32 cellular contexts compared by ENCODE assay signal in genomic region chr5:29024052-29024451, GRCh38.
"Had no signal": no experiment of that assay in that cellular context is flagged by ENCODE, and none has a peak within 500 bp of the region (broad histone marks: within the 10 kb centered on the region; RNA-seq: fewer than 3 reads in every experiment).

No MANE protein-coding gene starts in this region.

- H3K4me3 Mint-ChIP-seq: naive B cell; naive thymus-derived CD8-positive, alpha-beta T cell; natural killer cell treated with Interleukin-12 subunit alpha and Interleukin-12 subunit beta and Interleukin-15 and Interleukin-18, amount 100 ng/mL, for 72 hours; nephron progenitor cell; neural crest cell; stimulated activated memory B cell treated with anti-CD40 and anti-IgM and Interleukin-4, amounts not matched to agents 10 μg/mL and 1 μg/mL and 100 μg/mL, for 72 hours; stimulated activated naive CD8-positive, alpha-beta T cell treated with anti-CD3 and anti-CD28 coated beads, Interleukin-15, Interleukin-2, amounts not matched to agents 100 ng/mL and 50 ng/mL, for 24 hours had no signal

- H3K27ac Mint-ChIP-seq: naive B cell; naive thymus-derived CD8-positive, alpha-beta T cell; natural killer cell treated with Interleukin-12 subunit alpha and Interleukin-12 subunit beta and Interleukin-15 and Interleukin-18, amount 100 ng/mL, for 72 hours; nephron progenitor cell; progenitor cell of endocrine pancreas; stimulated activated memory B cell treated with anti-CD40 and anti-IgM and Interleukin-4, amounts not matched to agents 10 μg/mL and 1 μg/mL and 100 μg/mL, for 72 hours; stimulated activated naive CD8-positive, alpha-beta T cell treated with anti-CD3 and anti-CD28 coated beads, Interleukin-15, Interleukin-2, amounts not matched to agents 100 ng/mL and 50 ng/mL, for 24 hours had no signal

- DNase-seq: naive B cell; naive thymus-derived CD8-positive, alpha-beta T cell; nephron progenitor cell; nucleus accumbens; pancreas; posterior cingulate gyrus; psoas muscle; right cardiac atrium; spleen; stimulated activated CD4-positive, alpha-beta T cell treated with anti-CD3 and anti-CD28 coated beads, Interleukin-12 subunit alpha, Interleukin-12 subunit beta, amount 100 ng/mL, for 4 hours; stimulated activated CD4-positive, alpha-beta T cell treated with anti-CD3 and anti-CD28 coated beads, Interleukin-1b, Interleukin-23, amount 100 ng/mL, for 48 hours; stimulated activated CD4-positive, alpha-beta T cell treated with anti-CD3 and anti-CD28 coated beads, Interleukin-4, amount 100 ng/mL, for 1 hour; stimulated activated CD4-positive, alpha-beta T cell treated with anti-CD3 and anti-CD28 coated beads, Interleukin-4, amount 100 ng/mL, for 4 hours; stimulated activated CD8-positive, alpha-beta memory T cell treated with anti-CD3 and anti-CD28 coated beads, Interleukin-4, amount 100 ng/mL, for 48 hours; stimulated activated naive CD4-positive, alpha-beta T cell treated with Interleukin-2 at 50 U/mL for 16 hours; stomach; testis; tibial artery; transverse colon; upper lobe of left lung had no signal

- H3K9me3 ChIP-seq: neutrophil, pancreas, psoas muscle, stomach, suprapubic skin, testis, tibial artery, upper lobe of left lung, vagina had no signal

- H3K4me3 ChIP-seq: pancreas, psoas muscle, skin epidermis, smooth muscle cell, spleen, stomach, suprapubic skin, testis, tibial artery, transverse colon, upper lobe of left lung, vagina had no signal

- H3K4me2 ChIP-seq: smooth muscle cell had no signal

- H3K27ac ChIP-seq: neutrophil, pancreas, psoas muscle, skin epidermis, spleen, stomach, suprapubic skin, testis, tibial artery, transverse colon, upper lobe of left lung, vagina had no signal

- H3K9me3 Mint-ChIP-seq: nephron progenitor cell; neural crest cell; stimulated activated memory B cell treated with anti-CD40 and anti-IgM and Interleukin-4, amounts not matched to agents 10 μg/mL and 1 μg/mL and 100 μg/mL, for 72 hours had no signal

- FAIRE-seq: pancreas, urothelium cell line had no signal

- H3K27me3 Mint-ChIP-seq: naive B cell; naive thymus-derived CD8-positive, alpha-beta T cell; natural killer cell treated with Interleukin-12 subunit alpha and Interleukin-12 subunit beta and Interleukin-15 and Interleukin-18, amount 100 ng/mL, for 72 hours; progenitor cell of endocrine pancreas; stimulated activated memory B cell treated with anti-CD40 and anti-IgM and Interleukin-4, amounts not matched to agents 10 μg/mL and 1 μg/mL and 100 μg/mL, for 72 hours; stimulated activated naive CD8-positive, alpha-beta T cell treated with anti-CD3 and anti-CD28 coated beads, Interleukin-15, Interleukin-2, amounts not matched to agents 100 ng/mL and 50 ng/mL, for 24 hours had no signal

- H3K4me1 ChIP-seq: pancreas, psoas muscle, spleen, stomach, suprapubic skin, testis, tibial artery, transverse colon, upper lobe of left lung, vagina had no signal

- H3K36me3 Mint-ChIP-seq: naive B cell; naive thymus-derived CD8-positive, alpha-beta T cell; natural killer cell treated with Interleukin-12 subunit alpha and Interleukin-12 subunit beta and Interleukin-15 and Interleukin-18, amount 100 ng/mL, for 72 hours; stimulated activated memory B cell treated with anti-CD40 and anti-IgM and Interleukin-4, amounts not matched to agents 10 μg/mL and 1 μg/mL and 100 μg/mL, for 72 hours had no signal

- H3K4me1 Mint-ChIP-seq: naive B cell; naive thymus-derived CD8-positive, alpha-beta T cell; nephron progenitor cell; neural crest cell; stimulated activated memory B cell treated with anti-CD40 and anti-IgM and Interleukin-4, amounts not matched to agents 10 μg/mL and 1 μg/mL and 100 μg/mL, for 72 hours had no signal

- H3K27me3 ChIP-seq: neutrophil, pancreas, spleen, stomach, suprapubic skin, testis, tibial artery, transverse colon, upper lobe of left lung, vagina had no signal

- ATAC-seq: naive thymus-derived CD8-positive, alpha-beta T cell; natural killer cell treated with Interleukin-12 subunit alpha and Interleukin-12 subunit beta and Interleukin-15 and Interleukin-18, amount 100 ng/mL, for 72 hours; pancreas; psoas muscle; right cardiac atrium; sciatic nerve; stimulated activated memory B cell treated with anti-CD40 and anti-IgM and Interleukin-4, amounts not matched to agents 10 μg/mL and 1 μg/mL and 100 μg/mL, for 72 hours had no signal

- H3K36me3 ChIP-seq: neutrophil, pancreas, spleen, stomach, suprapubic skin, tibial artery, transverse colon, upper lobe of left lung, vagina had no signal
